ENCODE assay signal across 8 cellular contexts in the genomic region with DNA sequence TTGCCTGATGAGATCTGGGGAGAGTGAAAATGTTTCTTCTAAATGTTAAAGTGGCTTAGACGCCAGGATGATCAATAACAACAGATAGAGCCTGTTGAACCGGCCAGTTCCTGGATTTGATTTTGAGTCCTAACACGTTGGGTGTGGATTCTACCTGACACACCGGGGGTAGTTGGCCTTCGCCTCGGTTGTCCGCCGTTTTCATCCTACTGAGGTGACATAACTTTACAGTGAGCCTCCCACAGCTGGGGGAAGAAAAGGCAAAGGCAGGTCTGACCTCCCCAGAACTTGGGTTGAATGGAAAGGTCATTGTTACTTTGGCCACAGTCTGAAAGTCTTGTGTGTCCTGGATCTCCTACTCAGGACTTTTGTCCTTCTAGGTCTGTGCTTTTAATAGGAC. TPM values are rescaled to one million over a fixed set of nuclear protein-coding genes. Genes with fewer than 3 reads are reported as not detected.
DNase-seq lines count a peak whose midpoint lies in the region; ATAC-seq and TF ChIP-seq lines count a peak whose summit lies in the region.

No MANE protein-coding gene starts in this region.

- H3K27me3 ChIP-seq in adipocyte (replicated peaks; ENCODE audit: control insufficient read depth, insufficient read depth, low read length) (no peaks in the 10 kb centered on the region), left lung (no peaks in the 10 kb centered on the region), thoracic aorta (replicated peaks; ENCODE audit: insufficient read depth) (no peaks in the 10 kb centered on the region)

- intact Hi-C loops in left lung (cut with DNase I): no loop called here

- H3K36me3 ChIP-seq in adipocyte (ENCODE audit: control insufficient read depth, insufficient read depth, low read length, severe bottlenecking) (peaks cover 29% of the 10 kb centered on the region), left lung (peaks cover 0 to 42% of the 10 kb centered on the region in 2 donors), thoracic aorta (peaks cover 15% of the 10 kb centered on the region)

- H3K36me3 Mint-ChIP-seq in T-helper 2 cell treated with Interferon-gamma antibody and Interleukin-4, amounts not matched to agents 5 μg/mL and 100 μg/mL, for 36 hours (ENCODE audit: low read depth): peaks cover 29% of the 10 kb centered on the region

- no peak for ATAC-seq in left lung
- no peak for ATAC-seq in thoracic aorta (ENCODE audit: insufficient number of reproducible peaks, low FRiP score, low read depth)
- no peak for ATAC-seq in GM21717 (IDR thresholded peaks at IDR 0.05; ENCODE audit: unreplicated experiment)
- ATAC-seq in HG02973 (IDR thresholded peaks at IDR 0.05; ENCODE audit: unreplicated experiment): no peak

- H3K4me1 ChIP-seq in adipocyte (ENCODE audit: control insufficient read depth, insufficient read depth, low read length) (peaks cover 25% of the 10 kb centered on the region), left lung (peaks cover 0 to 58% of the 10 kb centered on the region in 2 donors), thoracic aorta (ENCODE audit: control insufficient read depth in 1 of 2, low read depth in 2 of 2) (peaks cover 11 to 28% of the 10 kb centered on the region in 2 donors)

- no peaks in the 10 kb centered on the region for H3K27me3 Mint-ChIP-seq in T-helper 2 cell treated with Interferon-gamma antibody and Interleukin-4, amounts not matched to agents 5 μg/mL and 100 μg/mL, for 36 hours (ENCODE audit: low read depth)

- TF ChIP-seq CTCF in left lung (IDR thresholded peaks at IDR 0.05): no peak
- TF ChIP-seq CTCF in thoracic aorta (IDR thresholded peaks at IDR 0.05): no peak

- H3K4me3 ChIP-seq in adipocyte (ENCODE audit: low read length): peak overlapping the region; percentile 87
- H3K4me3 ChIP-seq in left lung: peak overlapping the region; percentile 72 to 84
- peak overlapping the region; percentile 99 for H3K4me3 ChIP-seq in thoracic aorta

- peak overlapping the region; percentile 92 for H3K4me3 Mint-ChIP-seq in T-helper 2 cell treated with Interferon-gamma antibody and Interleukin-4, amounts not matched to agents 5 μg/mL and 100 μg/mL, for 36 hours

- peaks cover 26% of the 10 kb centered on the region for H3K4me1 Mint-ChIP-seq in T-helper 2 cell treated with Interferon-gamma antibody and Interleukin-4, amounts not matched to agents 5 μg/mL and 100 μg/mL, for 36 hours (ENCODE audit: low read depth)

- no peaks in the 10 kb centered on the region for H3K9me3 Mint-ChIP-seq in T-helper 2 cell treated with Interferon-gamma antibody and Interleukin-4, amounts not matched to agents 5 μg/mL and 100 μg/mL, for 36 hours

- peak overlapping the region; percentile 74 for H3K27ac Mint-ChIP-seq in T-helper 2 cell treated with Interferon-gamma antibody and Interleukin-4, amounts not matched to agents 5 μg/mL and 100 μg/mL, for 36 hours

- no peak for DNase-seq in T-helper 2 cell treated with Interferon-gamma antibody and Interleukin-4, amounts not matched to agents 5 μg/mL and 100 μg/mL, for 36 hours (ENCODE audit: low spot score)
- no peak for DNase-seq in T-helper 2 cell
- DNase-seq in adipocyte (ENCODE audit: low read depth): peak; percentile 26
- no peak for DNase-seq in left lung
- no peak for DNase-seq in thoracic aorta (ENCODE audit: low spot score)
- no peak for DNase-seq in amniotic stem cell (lab: John Stamatoyannopoulos, UW)

- peak overlapping the region; percentile 91 to 97 for H3K27ac ChIP-seq in left lung
- peak overlapping the region in 1 of 2 donors; percentile 80 for H3K27ac ChIP-seq in thoracic aorta

- no peaks in the 10 kb centered on the region for H3K9me3 ChIP-seq in adipocyte (ENCODE audit: control insufficient read depth, low read length)
- no peaks in the 10 kb centered on the region for H3K9me3 ChIP-seq in left lung
- no peaks in the 10 kb centered on the region for H3K9me3 ChIP-seq in thoracic aorta

- peak overlapping the region; percentile 92 for H3K9ac ChIP-seq in adipocyte (ENCODE audit: low read length)

RNA-seq across cellular contexts. Expression of gene PGD, which starts 1.1 kb away (rescaled TPM):
- 100 to 1,000 TPM; 130 to 277 TPM for total RNA-seq in left lung
- total RNA-seq in thoracic aorta: 10 to 100 TPM; 48.9 to 63.6 TPM

RNA-seq across cellular contexts. Expression of gene CENPS, which starts 30.2 kb away (rescaled TPM):
- 10 to 100 TPM; 13.5 to 17.6 TPM for total RNA-seq in left lung
- total RNA-seq in thoracic aorta: 10 to 100 TPM in 1 of 2 donors, 1 to 10 TPM in 1; 6.4 to 10.4 TPM

RNA-seq across cellular contexts. Expression of gene CORT, which starts 49.8 kb away (rescaled TPM):
- total RNA-seq in left lung: under 1 TPM; 0.37 to 0.44 TPM
- total RNA-seq in thoracic aorta: not detected
